ENCODE assay signal across 31 cellular contexts in the genomic region with DNA sequence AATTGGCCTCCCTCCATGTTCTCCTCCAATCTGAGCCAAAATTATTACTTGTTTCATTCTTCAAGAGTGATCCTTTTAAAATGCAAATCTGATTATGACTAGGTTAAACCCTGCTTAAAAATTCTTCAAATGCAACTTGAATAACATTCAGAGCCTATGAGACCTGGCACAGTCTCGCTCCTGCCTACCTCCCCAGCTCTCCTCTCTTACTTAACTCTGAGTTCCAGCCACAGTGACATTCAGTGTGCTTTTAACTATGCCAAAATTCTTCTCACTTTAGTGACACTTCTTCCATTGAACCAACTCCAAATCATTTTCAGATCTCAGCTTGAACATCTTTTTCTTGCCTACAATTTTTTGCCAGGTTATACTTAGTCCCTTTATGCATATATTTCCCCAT.
"Had no signal": no experiment of that assay in that cellular context is flagged by ENCODE, and none has a peak within 500 bp of the region (broad histone marks: within the 10 kb centered on the region; RNA-seq: fewer than 3 reads in every experiment).

No MANE protein-coding gene starts in this region.

- H3K9me3 Mint-ChIP-seq: activated B cell treated with CpG ODN at 0.5 μM for 24 hours; activated CD4-positive, alpha-beta memory T cell treated with anti-CD3 and anti-CD28 coated beads, Interleukin-2, amount 10 ng/mL, durations not matched to agents 7 days and 5 days; activated naive CD4-positive, alpha-beta T cell treated with anti-CD3 and anti-CD28 coated beads, Interleukin-2, amount 10 ng/mL, durations not matched to agents 7 days and 5 days had no signal

- H3K27ac Mint-ChIP-seq: activated B cell treated with CpG ODN at 0.5 μM for 24 hours; activated CD4-positive, alpha-beta memory T cell treated with anti-CD3 and anti-CD28 coated beads, Interleukin-2, amount 10 ng/mL, durations not matched to agents 7 days and 5 days; activated CD8-positive, alpha-beta memory T cell treated with anti-CD3 and anti-CD28 coated beads, Interleukin-2, amount 10 ng/mL, durations not matched to agents 7 days and 5 days; activated naive CD4-positive, alpha-beta T cell treated with anti-CD3 and anti-CD28 coated beads, Interleukin-2, amount 10 ng/mL, durations not matched to agents 7 days and 5 days; activated naive CD8-positive, alpha-beta T cell had no signal

- H3K4me3 Mint-ChIP-seq: activated B cell treated with CpG ODN at 0.5 μM for 24 hours; activated CD4-positive, alpha-beta memory T cell treated with anti-CD3 and anti-CD28 coated beads, Interleukin-2, amount 10 ng/mL, durations not matched to agents 7 days and 5 days; activated CD8-positive, alpha-beta memory T cell treated with anti-CD3 and anti-CD28 coated beads, Interleukin-2, amount 10 ng/mL, durations not matched to agents 7 days and 5 days; activated naive CD4-positive, alpha-beta T cell treated with anti-CD3 and anti-CD28 coated beads, Interleukin-2, amount 10 ng/mL, durations not matched to agents 7 days and 5 days; activated naive CD8-positive, alpha-beta T cell had no signal

- H3K36me3 ChIP-seq: ascending aorta had no signal

- H3K4me1 ChIP-seq: ascending aorta had no signal

- H3K36me3 Mint-ChIP-seq: activated CD8-positive, alpha-beta memory T cell treated with anti-CD3 and anti-CD28 coated beads, Interleukin-2, amount 10 ng/mL, durations not matched to agents 7 days and 5 days; activated naive CD4-positive, alpha-beta T cell treated with anti-CD3 and anti-CD28 coated beads, Interleukin-2, amount 10 ng/mL, durations not matched to agents 7 days and 5 days; activated naive CD8-positive, alpha-beta T cell; brain had no signal

- H3K27me3 ChIP-seq: ascending aorta had no signal

- H3K27me3 Mint-ChIP-seq: activated naive CD4-positive, alpha-beta T cell treated with anti-CD3 and anti-CD28 coated beads, Interleukin-2, amount 10 ng/mL, durations not matched to agents 7 days and 5 days had no signal

- DNase-seq: activated B cell treated with CpG ODN at 0.5 μM for 24 hours; activated CD4-positive, alpha-beta memory T cell treated with anti-CD3 and anti-CD28 coated beads, Interleukin-2, amount 10 ng/mL, durations not matched to agents 7 days and 5 days; activated CD4-positive, alpha-beta T cell treated with anti-CD3 and anti-CD28 coated beads for 48 hours; activated CD4-positive, CD25-positive, alpha-beta regulatory T cell treated with anti-CD3 and anti-CD28 coated beads, Interleukin-2, amount 50 U/mL, for 72 hours; activated CD8-positive, alpha-beta memory T cell treated with anti-CD3 and anti-CD28 coated beads for 24 hours; activated CD8-positive, alpha-beta memory T cell treated with anti-CD3 and anti-CD28 coated beads, Interleukin-2, amount 10 ng/mL, durations not matched to agents 7 days and 5 days; activated CD8-positive, alpha-beta memory T cell treated with anti-CD3 and anti-CD28 coated beads, Interleukin-2, amount 50 U/mL, for 48 hours; activated effector memory CD4-positive, alpha-beta T cell treated with Interleukin-2 at 50 U/mL for 16 hours; activated naive CD4-positive, alpha-beta T cell treated with anti-CD3 and anti-CD28 coated beads, Interleukin-2, amount 10 ng/mL, durations not matched to agents 7 days and 5 days; activated T-cell treated with anti-CD3 and anti-CD28 coated beads, Interleukin-2, amount 50 U/mL, for 48 hours; amygdala; central memory CD4-positive, alpha-beta T cell; MM.1S; MV-4-11; NCI-H1092; NCI-H1436 treated with DMSO at 0.1 percent for 48 hours; NCI-H1694 treated with DMSO at 0.1 percent for 48 hours; NCI-H2029; NCI-H345; NCI-H524 treated with DMSO at 0.1 percent for 48 hours; SIG-M5; SW 1271; T-helper 1 cell; T-helper 2 cell; T-helper 9 cell had no signal

- H3K4me1 Mint-ChIP-seq: activated B cell treated with CpG ODN at 0.5 μM for 24 hours; activated CD4-positive, alpha-beta memory T cell treated with anti-CD3 and anti-CD28 coated beads, Interleukin-2, amount 10 ng/mL, durations not matched to agents 7 days and 5 days; activated CD8-positive, alpha-beta memory T cell treated with anti-CD3 and anti-CD28 coated beads, Interleukin-2, amount 10 ng/mL, durations not matched to agents 7 days and 5 days; activated naive CD4-positive, alpha-beta T cell treated with anti-CD3 and anti-CD28 coated beads, Interleukin-2, amount 10 ng/mL, durations not matched to agents 7 days and 5 days had no signal

- H3K27ac ChIP-seq: ascending aorta, KMS-11, VCaP had no signal

- H3K4me3 ChIP-seq: ascending aorta had no signal

- ATAC-seq: activated CD8-positive, alpha-beta memory T cell treated with anti-CD3 and anti-CD28 coated beads, Interleukin-2, amount 10 ng/mL, durations not matched to agents 7 days and 5 days; Panc1 had no signal
